ENCODE assay signal across 8 cellular contexts in the genomic region with DNA sequence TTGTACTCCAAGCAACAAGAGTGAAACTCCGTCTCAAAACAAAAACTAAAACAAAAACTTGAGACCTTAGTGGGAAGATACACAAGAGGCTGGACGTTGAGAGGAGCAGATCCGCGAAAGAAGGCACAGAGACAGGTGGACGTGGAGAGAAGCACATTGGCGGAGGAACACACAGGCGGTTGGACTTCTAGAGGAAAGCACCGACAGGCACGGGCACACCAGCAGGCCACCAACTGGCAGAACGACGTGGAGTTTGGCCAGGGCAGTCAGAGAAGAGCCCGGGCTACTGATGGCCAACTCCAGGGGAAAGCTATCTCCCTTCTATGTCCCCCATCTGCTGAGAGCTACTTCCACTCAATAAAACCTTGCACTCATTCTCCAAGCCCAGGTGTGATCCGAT.
"Had no signal": no experiment of that assay in that cellular context is flagged by ENCODE, and none has a peak within 500 bp of the region (broad histone marks: within the 10 kb centered on the region; RNA-seq: fewer than 3 reads in every experiment).

No MANE protein-coding gene starts in this region.

- FAIRE-seq: G401.6, GM12878, GM12891, GM12892, GM18507, GM19239 had no signal

- H3K4me3 ChIP-seq: GM12878 had no signal

- DNase-seq: GDM1, GF-D8 had no signal
